ENCODE assay signal across 29 cellular contexts in genomic region chr10:113630929-113631533, GRCh38. TPM values are rescaled to one million over a fixed set of nuclear protein-coding genes. Genes with fewer than 3 reads are reported as not detected.
DNase-seq lines count a peak whose midpoint lies in the region; ATAC-seq, FAIRE-seq and TF ChIP-seq lines count a peak whose summit lies in the region.
"Had no signal": no experiment of that assay in that cellular context is flagged by ENCODE, and none has a peak within 500 bp of the region (broad histone marks: within the 10 kb centered on the region; RNA-seq: fewer than 3 reads in every experiment).

No MANE protein-coding gene starts in this region.

- peak; percentile 9 for DNase-seq in NCI-H510A treated with DMSO at 0.1 percent for 48 hours (lab: John Stamatoyannopoulos, UW)
- DNase-seq in NCI-H510A (lab: John Stamatoyannopoulos, UW) = no peak
- DNase-seq in A673 (ENCODE audit: low spot score) = no peak
- DNase-seq in body of pancreas = no peak
- no peak for DNase-seq in pancreas
- DNase-seq in CD14-positive monocyte (ENCODE audit: low spot score) = no peak
- no peak for DNase-seq in SK-N-DZ (ENCODE audit: low spot score)
- DNase-seq in NCI-H748 treated with DMSO at 0.1 percent for 48 hours (lab: John Stamatoyannopoulos, UW) = no peak
- DNase-seq: ACHN; BE2C; DMS153; DND-41; H7; Kasumi-1; NCI-H1092 treated with DMSO at 0.1 percent for 48 hours; NCI-H1436; NCI-H187 treated with DMSO at 0.1 percent for 48 hours; NCI-H2171 treated with DMSO at 0.1 percent for 48 hours; NCI-H345; NCI-H524 treated with DMSO at 0.1 percent for 48 hours; NCI-H82; NK-92 treated with Interleukin-12 subunit alpha and Interleukin-12 subunit beta, amount 100 ng/mL, for 24 hours; PC-3; SJCRH30 had no signal

- no peak for TF ChIP-seq CTCF in A673 (conservative IDR thresholded peaks at IDR 0.05; ENCODE audit: low read depth, low read length)
- TF ChIP-seq CTCF in body of pancreas (IDR thresholded peaks at IDR 0.05) = no peak
- no peak for TF ChIP-seq CTCF in pancreas (IDR thresholded peaks at IDR 0.05)
- TF ChIP-seq CTCF in CD14-positive monocyte (IDR thresholded peaks at IDR 0.05) = no peak

- WGBS in body of pancreas, 2 donors = 52 to 54% methylated on average over 5 of the region's 5 CpGs
- 53 to 55% methylated on average over 5 of the region's 5 CpGs for WGBS in pancreas, 2 donors

- ATAC-seq in body of pancreas (peak; percentile 57), pancreas (peak; percentile 48 to 69 (median 64))
- ATAC-seq: K562, PC-3 had no signal

- H3K36me3 ChIP-seq in A673 (ENCODE audit: insufficient read depth, low read length, poor library complexity, severe bottlenecking) = no peaks in the 10 kb centered on the region
- H3K36me3 ChIP-seq in body of pancreas (replicated peaks in 1 of 2; ENCODE audit: insufficient read depth in 1 of 2, low read depth in 2 of 2) = no peaks in the 10 kb centered on the region
- H3K36me3 ChIP-seq in pancreas = no peaks in the 10 kb centered on the region
- H3K36me3 ChIP-seq: BE2C, SJCRH30 had no signal

- H3K27me3 Mint-ChIP-seq in CD14-positive monocyte (ENCODE audit: low read depth in 3 of 3) = peaks cover 1 to 6% (median 2%) of the 10 kb centered on the region in 3 donors

- H3K4me1 ChIP-seq in A673 (ENCODE audit: insufficient read depth, low read length, poor library complexity, severe bottlenecking) (peaks cover 24% of the 10 kb centered on the region), body of pancreas (peaks cover 31% of the 10 kb centered on the region), pancreas (peaks cover 15 to 21% (median 18%) of the 10 kb centered on the region in 3 donors)
- H3K4me1 ChIP-seq: BE2C, SJCRH30 had no signal

- no TSS peak for BruUV-seq in A673 (replicated peaks; lab: Mats Ljungman, UMichigan)

- no peak overlapping the region for H3K27ac Mint-ChIP-seq in CD14-positive monocyte

- no peak for TF ChIP-seq POLR2A in body of pancreas (IDR thresholded peaks at IDR 0.05)

- intact Hi-C loops in A673 (cut with micrococcal nuclease; ENCODE audit: unreplicated experiment) = no loop called here
- intact Hi-C loops in body of pancreas (cut with DNase I) = no loop called here
- intact Hi-C loops in pancreas (cut with DNase I) = no loop called here
- intact Hi-C loops in CD14-positive monocyte (cut with micrococcal nuclease) = no loop called here

- POLR2A ChIA-PET in A673 (lab: Charles Lee; ENCODE audit: low non-redundant PET) = no interaction called here

- CTCF ChIA-PET in A673 (lab: Charles Lee) = no interaction called here

- no peaks in the 10 kb centered on the region for H3K36me3 Mint-ChIP-seq in CD14-positive monocyte

- H3K4me3 Mint-ChIP-seq in CD14-positive monocyte = no peak overlapping the region

- peaks cover 0 to 14% (median 7%) of the 10 kb centered on the region in 7 donors for H3K9me3 Mint-ChIP-seq in CD14-positive monocyte

- H3K9me3 ChIP-seq in A673 (ENCODE audit: low read depth, low read length, poor library complexity, severe bottlenecking) (no peaks in the 10 kb centered on the region), body of pancreas (no peaks in the 10 kb centered on the region), pancreas (no peaks in the 10 kb centered on the region)
- H3K9me3 ChIP-seq: BE2C, SJCRH30 had no signal

- FAIRE-seq in pancreas (lab: Jason Lieb, UNC) = no peak
- FAIRE-seq: GM12892, K562 had no signal

- no peaks in the 10 kb centered on the region for H3K4me1 Mint-ChIP-seq in CD14-positive monocyte

- H3K4me3 ChIP-seq in A673 (ENCODE audit: low read depth, low read length, poor library complexity, severe bottlenecking) = no peak overlapping the region
- no peak overlapping the region for H3K4me3 ChIP-seq in body of pancreas
- H3K4me3 ChIP-seq in pancreas = no peak overlapping the region
- H3K4me3 ChIP-seq: K562, SJCRH30 had no signal

- no peaks in the 10 kb centered on the region for H3K27me3 ChIP-seq in A673 (replicated peaks; ENCODE audit: insufficient read depth, low read depth, low read length, poor library complexity)
- H3K27me3 ChIP-seq in body of pancreas = no peaks in the 10 kb centered on the region
- H3K27me3 ChIP-seq in pancreas = no peaks in the 10 kb centered on the region
- H3K27me3 ChIP-seq: BE2C, SJCRH30 had no signal

- H3K27ac ChIP-seq in A673 (ENCODE audit: low read depth, low read length, poor library complexity, severe bottlenecking) (peak overlapping the region; percentile 65), body of pancreas (peak overlapping the region in 3 of 4 donors; percentile 3 to 62 (median 31)), pancreas (peak overlapping the region in 3 of 4 donors; percentile 2 to 38 (median 3))
- H3K27ac ChIP-seq: 22Rv1, HL-60, SJCRH30 had no signal

RNA-seq across cellular contexts. Expression of gene NRAP, which starts 32.8 kb away (rescaled TPM):
- total RNA-seq in A673 (2021) (0.17 and 0.34 TPM in 2 replicates), body of pancreas (not detected), pancreas (under 1 TPM in 5 of 6 donors, not detected in 1; 0.03 to 0.67 (median 0.03) TPM)
- polyA plus RNA-seq in pancreas (under 1 TPM; 0.04 to 0.21 TPM), CD14-positive monocyte (not detected)
- not detected in 2 replicates for polyA plus RNA-seq in SK-N-DZ (2014; cell fraction: cytosol; rRNA removed)
- not detected in 2 replicates for polyA plus RNA-seq in SK-N-DZ (2014; cell fraction: nucleus; rRNA removed)
- total RNA-seq: K562, M059J, PC-3, SJCRH30 had no signal
- polyA plus RNA-seq: K562 had no signal

RNA-seq across cellular contexts. Expression of gene CASP7, which starts 48.7 kb away (rescaled TPM):
- total RNA-seq in A673 (2021) = 43.7 and 57.7 TPM in 2 replicates
- 10 to 100 TPM; 11.2 to 23.1 TPM for total RNA-seq in body of pancreas
- 10 to 100 TPM in 5 of 6 donors, 1 to 10 TPM in 1; 7.0 to 28.7 (median 15.1) TPM for total RNA-seq in pancreas
- 10 to 100 TPM in 1 of 2 donors, 1 to 10 TPM in 1; 9.4 to 15.1 TPM for polyA plus RNA-seq in pancreas
- 10 to 100 TPM; 16.0 to 26.1 TPM for polyA plus RNA-seq in CD14-positive monocyte
- 4.3 and 4.7 TPM in 2 replicates for polyA plus RNA-seq in SK-N-DZ (2014; cell fraction: cytosol; rRNA removed)
- polyA plus RNA-seq in SK-N-DZ (2014; cell fraction: nucleus; rRNA removed) = 1.0 and 5.2 TPM in 2 replicates

Comparison
In these comparisons a context has a peak if more than half of its experiments do, and no peak if none do; other contexts are left out.
1. H3K27ac ChIP-seq: peak in every context shown above with its lines; median percentile 65 in A673; 31 in body of pancreas; 3 in pancreas.